ENCODE assay signal across 14 cellular contexts in the genomic region with DNA sequence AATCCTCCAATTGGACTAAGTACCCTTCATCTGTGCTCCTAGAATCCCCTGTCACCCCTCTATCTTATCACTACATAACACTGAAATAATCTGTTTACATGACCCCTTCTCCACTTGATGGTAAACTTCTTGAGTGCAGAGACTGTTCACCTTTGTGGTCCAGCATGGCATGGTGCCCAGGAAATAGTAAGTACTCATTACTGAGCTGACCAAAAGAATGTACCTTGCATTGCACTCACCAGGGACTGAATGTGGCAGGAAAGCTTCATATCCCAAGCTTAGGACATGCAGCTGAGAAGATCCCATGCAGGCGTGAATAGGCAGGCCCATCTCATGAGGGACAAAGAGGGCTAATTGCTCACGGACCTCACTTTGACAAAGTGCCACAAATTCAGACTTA. TPM values are rescaled to one million over a fixed set of nuclear protein-coding genes. Genes with fewer than 3 reads are reported as not detected.
DNase-seq lines count a peak whose midpoint lies in the region; ATAC-seq and TF ChIP-seq lines count a peak whose summit lies in the region.
"Had no signal": no experiment of that assay in that cellular context is flagged by ENCODE, and none has a peak within 500 bp of the region (broad histone marks: within the 10 kb centered on the region; RNA-seq: fewer than 3 reads in every experiment).

No MANE protein-coding gene starts in this region.

- intact Hi-C loops in OCI-LY7 (cut with micrococcal nuclease; ENCODE audit: unreplicated experiment) (no loop called here), psoas muscle (cut with DNase I) (no loop called here)

- CTCF ChIA-PET in OCI-LY7 (lab: Charles Lee; ENCODE audit: unreplicated experiment): no interaction called here

- H3K4me3 ChIP-seq in MM.1S (ENCODE audit: low read length): no peak overlapping the region
- no peak overlapping the region for H3K4me3 ChIP-seq in brain microvascular endothelial cell (ENCODE audit: low read depth, low read length)
- H3K4me3 ChIP-seq in osteoblast (ENCODE audit: insufficient read depth, low read length): no peak overlapping the region
- H3K4me3 ChIP-seq in OCI-LY7 (ENCODE audit: low read depth, low read length, poor library complexity, severe bottlenecking): no peak overlapping the region
- no peak overlapping the region for H3K4me3 ChIP-seq in psoas muscle
- H3K4me3 ChIP-seq: GM12878, Peyer's patch had no signal

- no peak for ATAC-seq in psoas muscle
- ATAC-seq: activated CD4-positive, CD25-positive, alpha-beta regulatory T cell treated with anti-CD3 and anti-CD28 coated beads, Interleukin-2, amount 50 U/mL, for 24 hours had no signal

- H2AFZ ChIP-seq in MM.1S (ENCODE audit: low read length) (no peak overlapping the region), osteoblast (ENCODE audit: low read length) (no peak overlapping the region), OCI-LY7 (ENCODE audit: low read length) (no peak overlapping the region)

- DNase-seq in GM03348 (ENCODE audit: low spot score) (peak; percentile 16), MM.1S (no peak), brain microvascular endothelial cell (peak; percentile 70), osteoblast (ENCODE audit: insufficient read length, low spot score, missing footprints) (no peak), T-helper 9 cell (no peak), OCI-LY7 (ENCODE audit: low spot score) (no peak), psoas muscle (no peak)
- DNase-seq in activated CD4-positive, CD25-positive, alpha-beta regulatory T cell (lab: John Stamatoyannopoulos, UW): no peak
- DNase-seq: NCI-H1930, Peyer's patch had no signal

- H3K4me2 ChIP-seq in MM.1S (ENCODE audit: low read depth, low read length) (0 out of 2 replicates have a peak overlapping the region, but pooled peaks have one; percentile 85), osteoblast (ENCODE audit: insufficient read depth, low read length) (peak overlapping the region; percentile 49), OCI-LY7 (ENCODE audit: low read length) (no peak overlapping the region)

- H3K9ac ChIP-seq in MM.1S (ENCODE audit: low read length): no peak overlapping the region

- no peaks in the 10 kb centered on the region for H3K36me3 ChIP-seq in MM.1S (replicated peaks; ENCODE audit: insufficient read depth, low read length)
- H3K36me3 ChIP-seq in brain microvascular endothelial cell (replicated peaks): no peaks in the 10 kb centered on the region
- no peaks in the 10 kb centered on the region for H3K36me3 ChIP-seq in osteoblast (ENCODE audit: insufficient read depth, low read length)
- H3K36me3 ChIP-seq in OCI-LY7 (ENCODE audit: insufficient read depth, low read length): no peaks in the 10 kb centered on the region
- H3K36me3 ChIP-seq in psoas muscle (ENCODE audit: insufficient read depth in 1 of 2, low read depth in 1 of 2): peaks cover 0 to 4% of the 10 kb centered on the region in 2 donors
- H3K36me3 ChIP-seq: Peyer's patch had no signal

- H3K9me2 ChIP-seq in MM.1S (replicated peaks; ENCODE audit: insufficient read depth, low read length) (no peaks in the 10 kb centered on the region), OCI-LY7 (ENCODE audit: insufficient read depth, low read length) (no peaks in the 10 kb centered on the region)

- WGBS in psoas muscle, 3 donors: 76 to 86% (median 82%) methylated on average over 2 of the region's 2 CpGs

- in situ Hi-C loops in brain microvascular endothelial cell (cut with HindIII; ENCODE audit: low pct_ligation_motif_present, low sequenced_read_pairs): no loop called here

- H3K27ac ChIP-seq in MM.1S (ENCODE audit: low read length) (peak overlapping the region; percentile 100), brain microvascular endothelial cell (no peak overlapping the region), osteoblast (ENCODE audit: low read depth, low read length) (no peak overlapping the region), OCI-LY7 (ENCODE audit: low read depth, low read length, poor library complexity, severe bottlenecking) (no peak overlapping the region), psoas muscle (no peak overlapping the region)
- H3K27ac ChIP-seq: HL-60, Peyer's patch had no signal

- no peaks in the 10 kb centered on the region for H3K79me2 ChIP-seq in MM.1S (ENCODE audit: low read length)
- H3K79me2 ChIP-seq in osteoblast (ENCODE audit: insufficient read depth, low read length): no peaks in the 10 kb centered on the region
- no peaks in the 10 kb centered on the region for H3K79me2 ChIP-seq in OCI-LY7 (ENCODE audit: insufficient read depth, low read depth, low read length)

- POLR2A ChIA-PET in OCI-LY7 (lab: Charles Lee): interaction anchor here (0.6 kb wide), 1 partner anchor 86 kb away, joined by 3 read pairs; no protein-coding TSS in a partner anchor

- H3K27me3 ChIP-seq in MM.1S (replicated peaks; ENCODE audit: insufficient read depth, low read length) (no peaks in the 10 kb centered on the region), brain microvascular endothelial cell (replicated peaks) (no peaks in the 10 kb centered on the region), osteoblast (ENCODE audit: insufficient read depth, low read length) (no peaks in the 10 kb centered on the region), psoas muscle (ENCODE audit: insufficient read depth in 3 of 3, low read length in 2 of 3) (no peaks in the 10 kb centered on the region)
- H3K27me3 ChIP-seq: Peyer's patch had no signal

- H3K9me3 ChIP-seq in MM.1S (replicated peaks; ENCODE audit: insufficient read depth, low read length) (no peaks in the 10 kb centered on the region), osteoblast (ENCODE audit: low read depth, low read length) (no peaks in the 10 kb centered on the region), OCI-LY7 (ENCODE audit: low read length) (no peaks in the 10 kb centered on the region), psoas muscle (no peaks in the 10 kb centered on the region)
- H3K9me3 ChIP-seq: Caco-2, Peyer's patch had no signal

- peaks cover 39% of the 10 kb centered on the region for H3K4me1 ChIP-seq in MM.1S (ENCODE audit: low read length)
- H3K4me1 ChIP-seq in osteoblast (ENCODE audit: insufficient read depth, low read length): peaks cover 25% of the 10 kb centered on the region
- no peaks in the 10 kb centered on the region for H3K4me1 ChIP-seq in OCI-LY7 (ENCODE audit: insufficient read depth, low read length, poor library complexity, severe bottlenecking)
- no peaks in the 10 kb centered on the region for H3K4me1 ChIP-seq in psoas muscle
- H3K4me1 ChIP-seq: Peyer's patch had no signal

- no peaks in the 10 kb centered on the region for H4K20me1 ChIP-seq in MM.1S (ENCODE audit: insufficient read depth, low read length)
- no peaks in the 10 kb centered on the region for H4K20me1 ChIP-seq in osteoblast (ENCODE audit: insufficient read depth, low read length)
- no peaks in the 10 kb centered on the region for H4K20me1 ChIP-seq in OCI-LY7 (ENCODE audit: insufficient read depth, low read length)

- H3F3A ChIP-seq in MM.1S (ENCODE audit: insufficient read depth, low read length): peaks cover 43% of the 10 kb centered on the region

- no TSS peak for BruUV-seq in OCI-LY7 (replicated peaks; lab: Mats Ljungman, UMichigan)

- TF ChIP-seq CTCF in MM.1S (IDR thresholded peaks at IDR 0.05; ENCODE audit: low read length) (no peak), brain microvascular endothelial cell (IDR thresholded peaks at IDR 0.05; ENCODE audit: low read depth, low read length, missing control alignments) (no peak), osteoblast (IDR thresholded peaks at IDR 0.05; ENCODE audit: extremely low read depth, low read depth, low read length) (no peak), OCI-LY7 (conservative IDR thresholded peaks at IDR 0.05; ENCODE audit: low read length) (no peak), psoas muscle (IDR thresholded peaks at IDR 0.05) (no peak)

RNA-seq across cellular contexts. Expression of a gene that starts 1.4 kb away (rescaled TPM):
- not detected in 2 replicates for total RNA-seq in osteoblast
- total RNA-seq in OCI-LY7 (2014; rRNA removed; shearing (Covaris generic)): not detected in 2 replicates
- total RNA-seq in OCI-LY7 (2022): not detected in 2 replicates
- not detected for total RNA-seq in psoas muscle
- polyA plus RNA-seq in psoas muscle: not detected
- total RNA-seq: Caco-2 had no signal

RNA-seq across cellular contexts. Expression of a gene that starts 53.4 kb away (rescaled TPM):
- total RNA-seq in osteoblast (21.2 and 21.7 TPM in 2 replicates), OCI-LY7 (2022) (19.6 and 23.8 TPM in 2 replicates), psoas muscle (10 to 100 TPM; 12.0 to 22.7 (median 17.1) TPM)
- total RNA-seq in OCI-LY7 (2014; rRNA removed; shearing (Covaris generic)): 14.1 and 14.5 TPM in 2 replicates
- polyA plus RNA-seq in psoas muscle: 10 to 100 TPM in 1 of 3 donors, 1 to 10 TPM in 2; 5.9 to 22.7 (median 8.8) TPM

Comparison
In these comparisons a context has a peak if more than half of its experiments do, and no peak if none do; other contexts are left out.
1. DNase-seq: peak in GM03348 (single experiment) and brain microvascular endothelial cell (single experiment); none in MM.1S (single experiment), osteoblast (single experiment), T-helper 9 cell (single experiment), activated CD4-positive, CD25-positive, alpha-beta regulatory T cell (0 of 4), OCI-LY7 (single experiment) and psoas muscle (0 of 2).